Comparison of ENCODE assay signal across 18 cellular contexts in genomic region chr4:139420652-139421051, GRCh38. TPM values are rescaled to one million over a fixed set of nuclear protein-coding genes. Genes with fewer than 3 reads are reported as not detected.
DNase-seq lines count a peak whose midpoint lies in the region; ATAC-seq and TF ChIP-seq lines count a peak whose summit lies in the region.
"Had no signal": no experiment of that assay in that cellular context is flagged by ENCODE, and none has a peak within 500 bp of the region (broad histone marks: within the 10 kb centered on the region; RNA-seq: fewer than 3 reads in every experiment).

No MANE protein-coding gene starts in this region.

- no peak for ATAC-seq in activated naive CD8-positive, alpha-beta T cell treated with anti-CD3 and anti-CD28 coated beads, Interleukin-2, amount 50 U/mL, for 24 hours
- no peak for ATAC-seq in GM18517 (IDR thresholded peaks at IDR 0.05; ENCODE audit: unreplicated experiment)
- ATAC-seq: GM12878, GM23338 had no signal

- H3K36me3 ChIP-seq in A673 (ENCODE audit: insufficient read depth, low read length, poor library complexity, severe bottlenecking): no peaks in the 10 kb centered on the region
- peaks cover 0 to 12% (median 2%) of the 10 kb centered on the region in 11 experiments; a peak in 10 of 22 replicates for H3K36me3 ChIP-seq in BLaER1 treated with 17β-estradiol and CSF1 and Interleukin-3, amounts not matched to agents 10 nM and 100 nM
- no peaks in the 10 kb centered on the region for H3K36me3 ChIP-seq in liver (ENCODE audit: control insufficient read depth in 4 of 4, insufficient read depth in 3 of 4, low read depth in 1 of 4, low read length in 3 of 4)
- H3K36me3 ChIP-seq in transverse colon: no peaks in the 10 kb centered on the region

- no peaks in the 10 kb centered on the region for H3K27me3 Mint-ChIP-seq in activated naive CD8-positive, alpha-beta T cell treated with anti-CD3 and anti-CD28 coated beads, Interleukin-2, amount 50 U/mL, for 24 hours
- H3K27me3 Mint-ChIP-seq: CD4-positive, alpha-beta memory T cell had no signal

- H3K4me3 Mint-ChIP-seq in activated naive CD8-positive, alpha-beta T cell treated with anti-CD3 and anti-CD28 coated beads, Interleukin-2, amount 50 U/mL, for 24 hours: no peak overlapping the region
- H3K4me3 Mint-ChIP-seq: CD4-positive, alpha-beta memory T cell; GM23338 had no signal

- H3K4me3 ChIP-seq in A673 (ENCODE audit: low read depth, low read length, poor library complexity, severe bottlenecking): no peak overlapping the region
- H3K4me3 ChIP-seq in BLaER1 treated with 17β-estradiol and CSF1 and Interleukin-3, amounts not matched to agents 10 nM and 100 nM: no peak overlapping the region
- H3K4me3 ChIP-seq in liver (ENCODE audit: low read depth in 1 of 3, low read length in 3 of 3): no peak overlapping the region
- H3K4me3 ChIP-seq in transverse colon: no peak overlapping the region
- H3K4me3 ChIP-seq: GM12878, GM23338 had no signal

- peaks cover 17% of the 10 kb centered on the region for H3K36me3 Mint-ChIP-seq in activated naive CD8-positive, alpha-beta T cell treated with anti-CD3 and anti-CD28 coated beads, Interleukin-2, amount 50 U/mL, for 24 hours (ENCODE audit: low read depth)

- H3K4me2 ChIP-seq in BLaER1 treated with 17β-estradiol and CSF1 and Interleukin-3, amounts not matched to agents 10 nM and 100 nM: peak overlapping the region in 10 of 11 experiments; percentile 26 to 93 (median 82); a peak in 18 of 22 replicates
- H3K4me2 ChIP-seq: GM23338 had no signal

- TF ChIP-seq EP300 in transverse colon (IDR thresholded peaks at IDR 0.05; ENCODE audit: low read depth): no peak

- H4K20me1 ChIP-seq in BLaER1 treated with 17β-estradiol and CSF1 and Interleukin-3, amounts not matched to agents 10 nM and 100 nM: no peaks in the 10 kb centered on the region

- POLR2A ChIA-PET in A673 (lab: Charles Lee; ENCODE audit: low non-redundant PET): no interaction called here

- no peaks in the 10 kb centered on the region for H3K9me3 ChIP-seq in A673 (ENCODE audit: low read depth, low read length, poor library complexity, severe bottlenecking)
- peaks cover 11 to 50% (median 33%) of the 10 kb centered on the region in 11 experiments; a peak in 21 of 22 replicates for H3K9me3 ChIP-seq in BLaER1 treated with 17β-estradiol and CSF1 and Interleukin-3, amounts not matched to agents 10 nM and 100 nM (replicated peaks in 1 of 11)
- no peaks in the 10 kb centered on the region for H3K9me3 ChIP-seq in liver (ENCODE audit: control insufficient read depth in 4 of 4, low read length in 3 of 4)
- H3K9me3 ChIP-seq in transverse colon: no peaks in the 10 kb centered on the region

- TF ChIP-seq POLR2A in transverse colon (IDR thresholded peaks at IDR 0.05): no peak

- TF ChIP-seq RAD21 in liver (IDR thresholded peaks at IDR 0.05): peak in 1 of 2 donors; percentile 7

- no peaks in the 10 kb centered on the region for H3K27me3 ChIP-seq in A673 (replicated peaks; ENCODE audit: insufficient read depth, low read depth, low read length, poor library complexity)
- H3K27me3 ChIP-seq in BLaER1 treated with 17β-estradiol and CSF1 and Interleukin-3, amounts not matched to agents 10 nM and 100 nM: no peaks in the 10 kb centered on the region
- H3K27me3 ChIP-seq in liver (ENCODE audit: control insufficient read depth in 4 of 4, insufficient read depth in 4 of 4, low read length in 3 of 4): no peaks in the 10 kb centered on the region
- H3K27me3 ChIP-seq in transverse colon: no peaks in the 10 kb centered on the region

- TF ChIP-seq CTCF in A673 (conservative IDR thresholded peaks at IDR 0.05; ENCODE audit: low read depth, low read length) (no peak), liver (IDR thresholded peaks at IDR 0.05; ENCODE audit: low read depth, low read length, missing input control) (no peak), transverse colon (IDR thresholded peaks at IDR 0.05) (no peak)

- peaks cover 4% of the 10 kb centered on the region for H3K9me3 Mint-ChIP-seq in activated naive CD8-positive, alpha-beta T cell treated with anti-CD3 and anti-CD28 coated beads, Interleukin-2, amount 50 U/mL, for 24 hours

- intact Hi-C loops in A673 (cut with micrococcal nuclease; ENCODE audit: unreplicated experiment): no loop called here
- intact Hi-C loops in transverse colon (cut with DNase I; ENCODE audit: low total_unique reads): no loop called here

- no peak for DNase-seq in A673 (ENCODE audit: low spot score)
- no peak for DNase-seq in activated naive CD8-positive, alpha-beta T cell treated with anti-CD3 and anti-CD28 coated beads, Interleukin-2, amount 50 U/mL, for 24 hours
- DNase-seq in transverse colon: no peak
- DNase-seq in activated CD4-positive, alpha-beta T cell treated with anti-CD3 and anti-CD28 coated beads, Interleukin-2, amount 50 U/mL, for 1 hour: no peak
- DNase-seq: CD4-positive, alpha-beta memory T cell; DND-41; GDM1; KBM-7; NCI-H1436; NCI-H2029; NCI-H748 treated with DMSO at 0.1 percent for 48 hours; OCI-M1; SIG-M5 had no signal

- peaks cover 13% of the 10 kb centered on the region for H3K4me1 ChIP-seq in A673 (ENCODE audit: insufficient read depth, low read length, poor library complexity, severe bottlenecking)
- peaks cover 36 to 51% (median 44%) of the 10 kb centered on the region in 10 experiments for H3K4me1 ChIP-seq in BLaER1 treated with 17β-estradiol and CSF1 and Interleukin-3, amounts not matched to agents 10 nM and 100 nM
- H3K4me1 ChIP-seq in liver (ENCODE audit: control insufficient read depth in 4 of 4, insufficient read depth in 4 of 4, low read length in 3 of 4): peaks cover 0 to 7% (median 0%) of the 10 kb centered on the region in 4 donors
- peaks cover 0 to 8% (median 0%) of the 10 kb centered on the region in 4 donors for H3K4me1 ChIP-seq in transverse colon

- peak overlapping the region in 9 of 11 experiments; percentile 75 to 85 (median 81); a peak in 14 of 22 replicates for H3K9ac ChIP-seq in BLaER1 treated with 17β-estradiol and CSF1 and Interleukin-3, amounts not matched to agents 10 nM and 100 nM
- H3K9ac ChIP-seq in liver (ENCODE audit: low read depth in 1 of 2, low read length in 2 of 2): no peak overlapping the region

- peaks cover 11% of the 10 kb centered on the region for H3K4me1 Mint-ChIP-seq in activated naive CD8-positive, alpha-beta T cell treated with anti-CD3 and anti-CD28 coated beads, Interleukin-2, amount 50 U/mL, for 24 hours
- H3K4me1 Mint-ChIP-seq: GM23338 had no signal

- CTCF ChIA-PET in A673 (lab: Charles Lee): no interaction called here

- peak overlapping the region; percentile 3 for H3K27ac Mint-ChIP-seq in activated naive CD8-positive, alpha-beta T cell treated with anti-CD3 and anti-CD28 coated beads, Interleukin-2, amount 50 U/mL, for 24 hours
- H3K27ac Mint-ChIP-seq: GM23338 had no signal

- in situ Hi-C loops in transverse colon (cut with MboI; ENCODE audit: low pct_ligation_motif_present in 1 of 4, low pct_unique_long_range_greater_than_20kb in 1 of 4, low sequenced_read_pairs in 3 of 4): no loop called here

- H3K27ac ChIP-seq in A673 (ENCODE audit: low read depth, low read length, poor library complexity, severe bottlenecking) (peak overlapping the region; percentile 56), liver (ENCODE audit: low read depth in 1 of 2, low read length in 2 of 2) (no peak overlapping the region), transverse colon (no peak overlapping the region)
- H3K27ac ChIP-seq in BLaER1 treated with 17β-estradiol and CSF1 and Interleukin-3, amounts not matched to agents 10 nM and 100 nM: peak overlapping the region; percentile 77 to 97 (median 93); a peak in 21 of 22 replicates

- TSS peak; percentile 13 for BruUV-seq in A673 (replicated peaks; lab: Mats Ljungman, UMichigan)

- WGBS in liver: 37% methylated on average over 1 of the region's 1 CpG
- WGBS in transverse colon (ENCODE audit: low coverage in 1 of 2), 2 donors: 83 to 97% methylated on average over 1 of the region's 1 CpG

TF ChIP-seq in liver, 16 proteins besides CTCF, POLR2A, EP300 and RAD21:
- peak; percentile 48 for TF ChIP-seq FOXA1 (IDR thresholded peaks at IDR 0.05)
- TF ChIP-seq ATF3 (IDR thresholded peaks at IDR 0.05): no peak
- TF ChIP-seq RXRA (IDR thresholded peaks at IDR 0.05): peak; percentile 59 to 78
- peak; percentile 49 for TF ChIP-seq FOXA2 (IDR thresholded peaks at IDR 0.05)
TF ChIP-seq in liver: peak in this region for 3.

RNA-seq across cellular contexts. Expression of gene RAB33B, which starts 33.3 kb away (rescaled TPM):
- 6.9 and 8.5 TPM in 2 replicates for total RNA-seq in A673 (2021)
- 10 to 100 TPM in 1 of 2 donors, 1 to 10 TPM in 1; 7.2 to 38.9 TPM for total RNA-seq in liver
- polyA plus RNA-seq in liver: 1 to 10 TPM; 7.6 to 9.6 TPM
- total RNA-seq in transverse colon: 1 to 10 TPM; 6.8 to 8.1 (median 7.1) TPM

Comparison
In these comparisons a context has a peak if more than half of its experiments do, and no peak if none do; other contexts are left out.
1. H3K27ac ChIP-seq: peak in A673 (single experiment) and BLaER1 treated with 17β-estradiol and CSF1 and Interleukin-3, amounts not matched to agents 10 nM and 100 nM (11 of 11); none in liver (0 of 2) and transverse colon (0 of 4).
2. H3K9ac ChIP-seq: peak in BLaER1 treated with 17β-estradiol and CSF1 and Interleukin-3, amounts not matched to agents 10 nM and 100 nM (9 of 11); none in liver (0 of 2).